In genomic region chr19:36006955-36007354, GRCh38 we compare ENCODE assay signal across 23 cellular contexts.
"Had no signal": no experiment of that assay in that cellular context is flagged by ENCODE, and none has a peak within 500 bp of the region (broad histone marks: within the 10 kb centered on the region; RNA-seq: fewer than 3 reads in every experiment).

No MANE protein-coding gene starts in this region.

- H3K4me2 ChIP-seq: KMS-11 had no signal

- H3K36me3 Mint-ChIP-seq: activated CD4-positive, alpha-beta memory T cell treated with anti-CD3 and anti-CD28 coated beads for 36 hours had no signal

- H3K27me3 Mint-ChIP-seq: activated CD4-positive, alpha-beta memory T cell treated with anti-CD3 and anti-CD28 coated beads for 36 hours; activated CD4-positive, alpha-beta T cell treated with anti-CD3 and anti-CD28 coated beads, Interleukin-2, amount 10 ng/mL, durations not matched to agents 7 days and 5 days; activated naive CD8-positive, alpha-beta T cell treated with anti-CD3 and anti-CD28 coated beads for 36 hours; activated T-helper 17 cell treated with anti-CD3 and anti-CD28 coated beads, Interleukin-2, amount 50 U/mL, for 72 hours had no signal

- H3K9ac ChIP-seq: KMS-11 had no signal

- H3K27ac ChIP-seq: KMS-11, Peyer's patch, SJSA1 had no signal

- H3K9me3 ChIP-seq: MG63, Peyer's patch, SJSA1 had no signal

- DNase-seq: activated CD4-positive, alpha-beta memory T cell treated with anti-CD3 and anti-CD28 coated beads for 36 hours; activated CD4-positive, alpha-beta T cell treated with anti-CD3 and anti-CD28 coated beads, Interleukin-2, amount 10 ng/mL, durations not matched to agents 7 days and 5 days; activated CD4-positive, CD25-positive, alpha-beta regulatory T cell; activated CD8-positive, alpha-beta memory T cell treated with anti-CD3 and anti-CD28 coated beads for 24 hours; activated gamma-delta T cell; activated naive CD4-positive, alpha-beta T cell treated with anti-CD3 and anti-CD28 coated beads for 36 hours; activated naive CD8-positive, alpha-beta T cell treated with anti-CD3 and anti-CD28 coated beads for 36 hours; activated T-cell treated with anti-CD3 and anti-CD28 coated beads, Interleukin-2, amount 50 U/mL, for 48 hours; cerebellar nuclear complex; MG63; MV-4-11; NCI-H1092 treated with DMSO at 0.1 percent for 48 hours; NCI-H1436; NCI-H1694 treated with DMSO at 0.1 percent for 48 hours; NCI-H2081; NCI-H446; NCI-H524; Peyer's patch; SHP77 had no signal

- H3K36me3 ChIP-seq: MG63, Peyer's patch had no signal

- H3K27ac Mint-ChIP-seq: activated CD4-positive, alpha-beta memory T cell treated with anti-CD3 and anti-CD28 coated beads for 36 hours; activated CD4-positive, alpha-beta T cell treated with anti-CD3 and anti-CD28 coated beads, Interleukin-2, amount 10 ng/mL, durations not matched to agents 7 days and 5 days; activated naive CD4-positive, alpha-beta T cell treated with anti-CD3 and anti-CD28 coated beads for 36 hours; activated naive CD8-positive, alpha-beta T cell treated with anti-CD3 and anti-CD28 coated beads for 36 hours; activated T-helper 17 cell treated with anti-CD3 and anti-CD28 coated beads, Interleukin-2, amount 50 U/mL, for 72 hours; T-helper 1 cell treated with Interleukin-12 subunit alpha and Interleukin-12 subunit beta and Interleukin-4 antibody, amounts not matched to agents 30 μg/mL and 1 μg/mL, for 36 hours had no signal

- H3K9me3 Mint-ChIP-seq: activated CD4-positive, alpha-beta memory T cell treated with anti-CD3 and anti-CD28 coated beads for 36 hours; activated CD4-positive, alpha-beta T cell treated with anti-CD3 and anti-CD28 coated beads, Interleukin-2, amount 10 ng/mL, durations not matched to agents 7 days and 5 days; activated naive CD4-positive, alpha-beta T cell treated with anti-CD3 and anti-CD28 coated beads for 36 hours; activated naive CD8-positive, alpha-beta T cell treated with anti-CD3 and anti-CD28 coated beads for 36 hours; activated T-helper 17 cell treated with anti-CD3 and anti-CD28 coated beads, Interleukin-2, amount 50 U/mL, for 72 hours; T-helper 1 cell treated with Interleukin-12 subunit alpha and Interleukin-12 subunit beta and Interleukin-4 antibody, amounts not matched to agents 30 μg/mL and 1 μg/mL, for 36 hours had no signal

- H3K4me3 Mint-ChIP-seq: activated CD4-positive, alpha-beta memory T cell treated with anti-CD3 and anti-CD28 coated beads for 36 hours; activated CD4-positive, alpha-beta T cell treated with anti-CD3 and anti-CD28 coated beads, Interleukin-2, amount 10 ng/mL, durations not matched to agents 7 days and 5 days; activated naive CD4-positive, alpha-beta T cell treated with anti-CD3 and anti-CD28 coated beads for 36 hours; activated naive CD8-positive, alpha-beta T cell treated with anti-CD3 and anti-CD28 coated beads for 36 hours; activated T-helper 17 cell treated with anti-CD3 and anti-CD28 coated beads, Interleukin-2, amount 50 U/mL, for 72 hours; T-helper 1 cell treated with Interleukin-12 subunit alpha and Interleukin-12 subunit beta and Interleukin-4 antibody, amounts not matched to agents 30 μg/mL and 1 μg/mL, for 36 hours had no signal

- H3K4me3 ChIP-seq: MG63, Peyer's patch, SJSA1 had no signal

- ATAC-seq: activated T-helper 17 cell treated with anti-CD3 and anti-CD28 coated beads, Interleukin-2, amount 50 U/mL, for 72 hours had no signal

- H3K27me3 ChIP-seq: MG63, Peyer's patch, SJSA1 had no signal
